1 cellular context compared by ENCODE assay signal in genomic region chr17:39927101-39927927, GRCh38.
A peak's percentile ranks its signal among the peaks of the same experiment; 100 is the strongest.
TF ChIP-seq lines count a peak whose summit lies in the region.

Gene LRRC3C (plus strand): TSS chr17:39927732. CDS start chr17:39941524, 13,792 bp downstream.
Gene ORMDL3 (minus strand): TSS chr17:39927601. CDS start chr17:39924203, 3,398 bp downstream.

TF ChIP-seq in WTC11, 78 proteins besides CTCF, POLR2A, EP300 and RAD21 (continued from another document and continues in another):
- TF ChIP-seq ZMAT4 (CRISPR knock-in tag; IDR thresholded peaks at IDR 0.05) (no peak), KAT7 (CRISPR knock-in tag; IDR thresholded peaks at IDR 0.05; ENCODE audit: borderline replicate concordance) (no peak), ATF3 (CRISPR knock-in tag; conservative IDR thresholded peaks at IDR 0.05) (no peak), NR2C2 (CRISPR knock-in tag; IDR thresholded peaks at IDR 0.05) (no peak), FOXP1 (CRISPR knock-in tag; IDR thresholded peaks at IDR 0.05; ENCODE audit: borderline replicate concordance) (no peak), PREB (CRISPR knock-in tag; IDR thresholded peaks at IDR 0.05; ENCODE audit: borderline replicate concordance) (no peak), CDX4 (CRISPR knock-in tag; IDR thresholded peaks at IDR 0.05; ENCODE audit: borderline replicate concordance) (no peak), ERG (CRISPR knock-in tag; IDR thresholded peaks at IDR 0.05) (no peak), ZNF281 (CRISPR knock-in tag; IDR thresholded peaks at IDR 0.05) (no peak), ZNF532 (CRISPR knock-in tag; IDR thresholded peaks at IDR 0.05; ENCODE audit: borderline replicate concordance) (no peak), NFYB (CRISPR knock-in tag; conservative IDR thresholded peaks at IDR 0.05; ENCODE audit: low read depth) (no peak), E2F5 (CRISPR knock-in tag; IDR thresholded peaks at IDR 0.05) (no peak; the same call in 1 of the 2 replicates), IRF1 (CRISPR knock-in tag; IDR thresholded peaks at IDR 0.05) (no peak), ESRRA (CRISPR knock-in tag; IDR thresholded peaks at IDR 0.05; ENCODE audit: borderline replicate concordance) (no peak), ZNF423 (CRISPR knock-in tag; IDR thresholded peaks at IDR 0.05) (no peak), USF1 (CRISPR knock-in tag; IDR thresholded peaks at IDR 0.05) (no peak), MYBL2 (CRISPR knock-in tag; IDR thresholded peaks at IDR 0.05) (peak; percentile 61; the same call in 1 of the 2 replicates), E2F4 (CRISPR knock-in tag; IDR thresholded peaks at IDR 0.05; ENCODE audit: borderline replicate concordance, low read depth) (no peak), RORB (CRISPR knock-in tag; IDR thresholded peaks at IDR 0.05) (no peak), JAZF1 (CRISPR knock-in tag; IDR thresholded peaks at IDR 0.05) (no peak), MAX (CRISPR knock-in tag; IDR thresholded peaks at IDR 0.05) (0 out of 2 replicates have a peak, but pooled peaks have one; percentile 29), FOXJ3 (CRISPR knock-in tag; IDR thresholded peaks at IDR 0.05; ENCODE audit: borderline replicate concordance) (no peak), ZBTB21 (CRISPR knock-in tag; IDR thresholded peaks at IDR 0.05; ENCODE audit: borderline replicate concordance) (0 out of 2 replicates have a peak, but pooled peaks have one; percentile 30), ZNF121 (CRISPR knock-in tag; IDR thresholded peaks at IDR 0.05) (no peak), ZNF671 (CRISPR knock-in tag; IDR thresholded peaks at IDR 0.05) (no peak), FOXK1 (CRISPR knock-in tag; IDR thresholded peaks at IDR 0.05) (peak; percentile 57; the same call in 1 of the 2 replicates), RELA (CRISPR knock-in tag; IDR thresholded peaks at IDR 0.05; ENCODE audit: borderline replicate concordance) (no peak), OVOL2 (CRISPR knock-in tag; IDR thresholded peaks at IDR 0.05; ENCODE audit: borderline replicate concordance) (no peak), EMX1 (CRISPR knock-in tag; IDR thresholded peaks at IDR 0.05) (no peak), ARID4B (CRISPR knock-in tag; IDR thresholded peaks at IDR 0.05; ENCODE audit: borderline replicate concordance) (no peak; the same call in 1 of the 2 replicates), ZSCAN18 (CRISPR knock-in tag; IDR thresholded peaks at IDR 0.05) (0 out of 2 replicates have a peak, but pooled peaks have one; percentile 29)
